In the genomic region with DNA sequence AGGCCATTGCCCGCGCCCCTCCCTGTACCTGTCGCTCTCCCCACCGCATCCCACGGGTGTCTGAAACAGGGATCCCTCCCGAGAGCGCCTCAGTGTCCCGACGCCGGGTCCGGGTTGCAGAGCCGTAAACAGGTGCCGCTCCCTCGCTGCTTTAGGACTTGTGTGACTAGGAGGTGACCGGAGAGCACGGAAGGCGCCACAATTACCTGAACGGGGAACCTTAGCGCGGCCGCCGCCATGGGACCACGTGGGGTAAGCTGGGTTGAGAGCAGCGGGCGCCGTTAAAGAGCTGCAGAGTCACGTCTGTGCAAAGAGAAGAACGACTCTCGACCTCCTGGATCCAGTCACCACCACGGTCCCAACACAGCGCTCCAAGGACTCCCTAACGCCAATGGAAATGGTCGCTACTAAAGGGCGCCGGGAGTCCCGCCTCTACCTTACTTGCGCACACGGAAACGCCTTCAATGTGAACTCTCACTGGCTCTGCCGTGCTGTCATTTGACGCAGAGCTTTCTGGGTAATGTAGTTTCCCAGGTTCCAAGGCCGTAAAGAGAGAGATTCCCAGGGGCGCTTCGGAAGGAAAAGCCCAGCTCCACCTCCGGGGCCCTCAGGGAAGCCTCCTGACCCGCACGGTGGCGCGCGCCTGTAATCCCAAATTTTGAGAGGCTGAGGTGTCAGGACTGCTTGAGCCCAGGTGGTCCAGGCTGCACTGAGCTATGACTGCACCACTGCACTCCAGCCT, we compare ENCODE assay signal across 8 cellular contexts. TPM values are rescaled to one million over a fixed set of nuclear protein-coding genes. Genes with fewer than 3 reads are reported as not detected.
DNase-seq lines count a peak whose midpoint lies in the region; ATAC-seq and TF ChIP-seq lines count a peak whose summit lies in the region.

A gene (minus strand): TSS at position 409 of the 742 bp plus-strand sequence. CDS start 170 bp downstream, at position 239.

- intact Hi-C loops in Caco-2 (cut with micrococcal nuclease; ENCODE audit: unreplicated experiment): loop anchor here (2.0 to 10.0 kb wide), 4 partner anchors 34 to 237 kb away; a partner anchor contains a TSS

- H3K27me3 ChIP-seq in Caco-2 (replicated peaks; ENCODE audit: control insufficient read depth, insufficient read depth, low read length) (no peaks in the 10 kb centered on the region), mucosa of rectum (ENCODE audit: control insufficient read depth in 2 of 2, insufficient read depth in 2 of 2, low read length in 2 of 2) (no peaks in the 10 kb centered on the region)

- H3K36me3 Mint-ChIP-seq in Caco-2 (ENCODE audit: insufficient read depth, unreplicated experiment): peaks cover 77% of the 10 kb centered on the region

- POLR2A ChIA-PET in Caco-2 (lab: Charles Lee): interaction anchor here (0.6 to 1.4 kb wide), 6 partner anchors 36 to 257 kb away, joined by 3 to 11 read pairs (median 5); a partner anchor contains a TSS

- H3K9me3 ChIP-seq in Caco-2: no peaks in the 10 kb centered on the region
- no peaks in the 10 kb centered on the region for H3K9me3 ChIP-seq in mucosa of rectum (ENCODE audit: control insufficient read depth in 2 of 2, low read length in 2 of 2)

- H3K36me3 ChIP-seq in Caco-2 (ENCODE audit: control insufficient read depth, insufficient read depth, low read length): peaks cover 2% of the 10 kb centered on the region; the same call in 1 of the 2 replicates
- peaks cover 8 to 12% of the 10 kb centered on the region in 2 donors for H3K36me3 ChIP-seq in mucosa of rectum (ENCODE audit: control insufficient read depth in 2 of 2, insufficient read depth in 2 of 2, low read length in 2 of 2)

- peak; percentile 88 for TF ChIP-seq POLR2A in erythroblast (IDR thresholded peaks at IDR 0.05; ENCODE audit: low read length)

- peak; percentile 65 for ATAC-seq in GM21381 (IDR thresholded peaks at IDR 0.05; ENCODE audit: unreplicated experiment)

- peak within 1 kb of the TSS; percentile 89 to 94 for H3K9ac ChIP-seq in mucosa of rectum (ENCODE audit: low read depth in 1 of 2, low read length in 2 of 2)

- BruUV-seq in Caco-2 (replicated peaks; lab: Mats Ljungman, UMichigan): no TSS peak

- H3K27ac Mint-ChIP-seq in Caco-2 (ENCODE audit: unreplicated experiment): peak within 1 kb of the TSS; percentile 99

- H3K4me1 Mint-ChIP-seq in Caco-2 (ENCODE audit: low read depth, unreplicated experiment): peaks cover 56% of the 10 kb centered on the region

- DNase-seq in Caco-2 (peak; percentile 90 to 94), HuH-7.5 (ENCODE audit: low spot score) (peak; percentile 84), OCI-M1 (lab: John Stamatoyannopoulos, UW) (peak; percentile 93), activated T-cell treated with anti-CD3 and anti-CD28 coated beads for 48 hours (ENCODE audit: low read depth) (peak; percentile 57), erythroblast (lab: John Stamatoyannopoulos, UW) (peak; percentile 91 to 92)
- peak; percentile 51 to 56 for DNase-seq in stimulated activated CD8-positive, alpha-beta memory T cell treated with anti-CD3 and anti-CD28 coated beads, Interleukin-4, amount 100 ng/mL, for 4 hours (ENCODE audit: low read depth in 2 of 2, low spot score in 1 of 2)

- no peaks in the 10 kb centered on the region for H3K9me3 Mint-ChIP-seq in Caco-2 (ENCODE audit: unreplicated experiment)

- H3K27ac ChIP-seq in mucosa of rectum (ENCODE audit: low read depth in 2 of 2, low read length in 2 of 2): peak within 1 kb of the TSS; percentile 88 to 89

- CTCF ChIA-PET in Caco-2 (lab: Charles Lee): interaction anchor here (0.6 to 1.2 kb wide), 2 partner anchors 35 to 49 kb away, joined by 3 to 4 read pairs; a partner anchor contains a TSS

- TF ChIP-seq CTCF in Caco-2 (IDR thresholded peaks at IDR 0.05; ENCODE audit: insufficient read depth in 1 of 2, low read depth in 1 of 2, low read length in 1 of 2, severe bottlenecking in 1 of 2, unreplicated experiment in 1 of 2): peak in 1 of 2 experiments; percentile 24

- H3K4me1 ChIP-seq in Caco-2: peaks cover 58% of the 10 kb centered on the region
- peaks cover 10 to 18% of the 10 kb centered on the region in 2 donors for H3K4me1 ChIP-seq in mucosa of rectum (ENCODE audit: control insufficient read depth in 2 of 2, insufficient read depth in 2 of 2, low read length in 2 of 2)

- H3K4me3 ChIP-seq in Caco-2 (ENCODE audit: low read depth, low read length): peak within 1 kb of the TSS; percentile 91
- H3K4me3 ChIP-seq in mucosa of rectum (ENCODE audit: low read length in 2 of 2): peak within 1 kb of the TSS; percentile 97 to 100

- H3K27me3 Mint-ChIP-seq in Caco-2 (ENCODE audit: insufficient read depth, unreplicated experiment): no peaks in the 10 kb centered on the region

- H3K4me3 Mint-ChIP-seq in Caco-2 (ENCODE audit: unreplicated experiment): peak within 1 kb of the TSS; percentile 97

RNA-seq across cellular contexts. Expression of the gene that starts here (rescaled TPM):
- total RNA-seq in Caco-2 (2022): 38.6 and 48.2 TPM in 2 replicates

Comparison
In these comparisons a context has a peak if more than half of its experiments do, and no peak if none do; other contexts are left out.
1. Peak in every context shown above with its lines: DNase-seq, ATAC-seq, H3K4me3 ChIP-seq and H3K27ac ChIP-seq.